ENCODE assay signal across 22 cellular contexts in the genomic region with DNA sequence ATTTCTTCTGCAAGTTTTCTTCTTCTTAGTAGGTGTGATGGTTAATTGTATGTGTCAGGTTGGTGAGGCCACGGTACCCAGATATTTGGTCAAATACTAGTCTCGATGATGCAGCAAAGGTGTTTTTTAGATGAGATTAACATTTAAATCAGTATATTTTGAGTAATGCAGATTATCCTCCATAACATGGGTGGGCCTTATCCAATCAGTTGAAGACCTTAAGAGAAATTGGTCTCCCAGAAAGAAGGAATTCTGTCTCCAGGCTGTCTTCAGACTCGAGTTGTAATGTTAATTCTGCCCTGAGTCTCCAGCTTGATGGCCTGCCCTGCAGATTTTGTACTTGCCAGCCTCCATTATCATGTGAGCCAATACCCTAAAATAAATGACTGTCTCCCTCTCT.
"Had no signal": no experiment of that assay in that cellular context is flagged by ENCODE, and none has a peak within 500 bp of the region (broad histone marks: within the 10 kb centered on the region; RNA-seq: fewer than 3 reads in every experiment).

No MANE protein-coding gene starts in this region.

- H3K27me3 ChIP-seq: esophagus muscularis mucosa, foreskin keratinocyte, sigmoid colon, spleen, suprapubic skin, transverse colon, vagina had no signal

- ATAC-seq: foreskin keratinocyte; left ventricle myocardium superior; lower lobe of right lung; mucosa of descending colon; naive thymus-derived CD4-positive, alpha-beta T cell; psoas muscle; stimulated activated naive B cell treated with anti-CD40 and anti-IgM and Interleukin-4, amounts not matched to agents 10 μg/mL and 1 μg/mL and 100 μg/mL, for 72 hours had no signal

- H3K27ac ChIP-seq: coronary artery, esophagus muscularis mucosa, foreskin keratinocyte, lower lobe of right lung, psoas muscle, sigmoid colon, spleen, suprapubic skin, transverse colon, vagina had no signal

- H3K4me3 ChIP-seq: coronary artery, esophagus muscularis mucosa, lower lobe of right lung, mucosa of descending colon, psoas muscle, sigmoid colon, spleen, suprapubic skin, transverse colon, vagina had no signal

- H3K36me3 ChIP-seq: esophagus muscularis mucosa, lower lobe of right lung, sigmoid colon, spleen, suprapubic skin, transverse colon, vagina had no signal

- H3K4me1 ChIP-seq: esophagus muscularis mucosa, foreskin keratinocyte, lower lobe of right lung, psoas muscle, sigmoid colon, spleen, suprapubic skin, vagina had no signal

- H3K9me3 ChIP-seq: esophagus muscularis mucosa, lower lobe of right lung, mucosa of descending colon, psoas muscle, sigmoid colon, spleen, suprapubic skin, transverse colon, vagina had no signal

- DNase-seq: dermis blood vessel endothelial cell; effector memory CD4-positive, alpha-beta T cell; foreskin keratinocyte; glutamatergic neuron; left ventricle myocardium superior; lower lobe of right lung; mucosa of descending colon; naive thymus-derived CD4-positive, alpha-beta T cell; nephron progenitor cell; nucleus accumbens; posterior cingulate gyrus; psoas muscle; right cardiac atrium; sigmoid colon; spleen; stimulated activated CD4-positive, alpha-beta T cell treated with anti-CD3 and anti-CD28 coated beads, Interleukin-4, amount 100 ng/mL, for 4 hours; stimulated activated naive B cell treated with anti-CD40 and anti-IgM and Interleukin-4, amounts not matched to agents 10 μg/mL and 1 μg/mL and 100 μg/mL, for 72 hours; transverse colon had no signal
